In the genomic region with DNA sequence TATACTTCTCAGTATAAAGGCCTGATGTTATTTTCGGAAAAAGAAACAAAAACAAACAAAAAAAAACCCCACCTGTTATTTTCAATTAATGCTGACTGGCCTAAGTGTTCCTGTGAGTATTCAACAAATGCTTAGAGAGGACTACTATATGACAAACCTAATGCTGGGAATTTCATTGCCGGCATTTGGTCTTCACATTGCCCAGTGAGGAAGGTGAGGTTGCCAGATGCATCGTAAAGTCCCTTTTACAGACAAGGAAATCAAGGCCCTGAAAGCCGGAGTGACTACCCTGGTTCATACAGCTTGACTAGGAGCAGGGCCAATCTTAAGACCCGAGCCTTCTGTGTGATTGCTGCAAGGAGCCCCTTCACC, we compare ENCODE assay signal across 2 cellular contexts.
TF ChIP-seq lines count a peak whose summit lies in the region.

No MANE protein-coding gene starts in this region.

TF ChIP-seq in H1, 55 proteins besides CTCF, POLR2A, EP300 and RAD21:
- TF ChIP-seq CEBPB (IDR thresholded peaks at IDR 0.05; ENCODE audit: low read depth, low read length) (no peak), JUND (IDR thresholded peaks at IDR 0.05; ENCODE audit: low read length) (no peak), SIRT6 (IDR thresholded peaks at IDR 0.05; ENCODE audit: low read length) (no peak), KDM1A (IDR thresholded peaks at IDR 0.05; ENCODE audit: borderline replicate concordance, low read length) (no peak), KDM5A (IDR thresholded peaks at IDR 0.05; ENCODE audit: low read length) (no peak), NRF1 (IDR thresholded peaks at IDR 0.05; ENCODE audit: low read depth, low read length) (no peak)
- TF ChIP-seq, protein P1, sequence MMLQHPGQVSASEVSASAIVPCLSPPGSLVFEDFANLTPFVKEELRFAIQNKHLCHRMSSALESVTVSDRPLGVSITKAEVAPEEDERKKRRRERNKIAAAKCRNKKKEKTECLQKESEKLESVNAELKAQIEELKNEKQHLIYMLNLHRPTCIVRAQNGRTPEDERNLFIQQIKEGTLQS (IDR thresholded peaks at IDR 0.05; ENCODE audit: insufficient read depth, low read depth, low read length) = no peak

TF ChIP-seq in HEK293T, 16 proteins besides CTCF, POLR2A, EP300 and RAD21:
- no peak for TF ChIP-seq SP1 (IDR thresholded peaks at IDR 0.05)
- no peak for TF ChIP-seq TARDBP (IDR thresholded peaks at IDR 0.05)
- no peak for TF ChIP-seq ZNF384 (IDR thresholded peaks at IDR 0.05)
- TF ChIP-seq BHLHE40 (IDR thresholded peaks at IDR 0.05; ENCODE audit: borderline replicate concordance) = no peak
- TF ChIP-seq L3MBTL2 (conservative IDR thresholded peaks at IDR 0.05) = no peak
- TF ChIP-seq HDGF (IDR thresholded peaks at IDR 0.05; ENCODE audit: borderline replicate concordance) = no peak
- no peak for TF ChIP-seq LEF1 (IDR thresholded peaks at IDR 0.05; ENCODE audit: borderline replicate concordance)
- TF ChIP-seq ARNT (IDR thresholded peaks at IDR 0.05) = no peak
- TF ChIP-seq FOXK2 (IDR thresholded peaks at IDR 0.05) = no peak
- TF ChIP-seq FOXA1 (IDR thresholded peaks at IDR 0.05) = no peak
- TF ChIP-seq, protein P2, sequence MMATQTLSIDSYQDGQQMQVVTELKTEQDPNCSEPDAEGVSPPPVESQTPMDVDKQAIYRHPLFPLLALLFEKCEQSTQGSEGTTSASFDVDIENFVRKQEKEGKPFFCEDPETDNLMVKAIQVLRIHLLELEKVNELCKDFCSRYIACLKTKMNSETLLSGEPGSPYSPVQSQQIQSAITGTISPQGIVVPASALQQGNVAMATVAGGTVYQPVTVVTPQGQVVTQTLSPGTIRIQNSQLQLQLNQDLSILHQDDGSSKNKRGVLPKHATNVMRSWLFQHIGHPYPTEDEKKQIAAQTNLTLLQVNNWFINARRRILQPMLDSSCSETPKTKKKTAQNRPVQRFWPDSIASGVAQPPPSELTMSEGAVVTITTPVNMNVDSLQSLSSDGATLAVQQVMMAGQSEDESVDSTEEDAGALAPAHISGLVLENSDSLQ (IDR thresholded peaks at IDR 0.05) = no peak
